Comparison of ENCODE assay signal across 25 cellular contexts in the genomic region with DNA sequence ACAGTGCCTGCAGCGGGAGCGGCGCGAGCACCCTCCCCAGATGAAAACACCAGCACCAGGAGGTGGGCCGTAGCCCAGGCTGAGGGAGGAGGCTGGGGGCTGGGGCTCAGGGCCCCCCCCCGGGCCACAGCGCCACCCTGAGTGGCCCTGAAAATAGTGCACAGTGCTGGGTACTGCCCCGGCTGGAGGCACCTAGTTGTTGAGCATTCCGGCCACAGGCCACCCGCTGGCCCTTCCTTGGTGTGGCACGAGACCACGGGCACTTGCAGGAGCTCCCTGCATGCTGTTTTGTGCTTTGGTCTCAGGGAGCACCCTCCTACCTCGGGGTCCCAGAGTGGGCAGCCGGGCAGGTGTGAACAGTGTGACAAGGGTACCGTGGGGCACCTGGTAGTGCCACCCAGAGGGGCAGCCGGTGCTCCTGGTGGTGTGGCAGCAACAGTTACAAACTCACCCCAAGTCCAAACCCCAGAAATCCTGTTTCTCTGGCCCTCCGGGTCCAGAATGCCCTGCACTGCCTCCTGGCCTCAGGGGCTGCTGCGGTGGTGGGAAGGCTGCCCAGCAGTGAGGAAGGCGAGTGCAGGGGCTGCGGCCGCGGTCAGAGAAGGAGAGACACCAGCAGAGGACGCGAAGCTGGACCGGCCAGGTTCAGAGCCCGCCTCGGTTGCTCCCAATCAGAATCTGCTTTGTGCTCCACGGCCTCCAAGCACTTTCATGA. TPM values are rescaled to one million over a fixed set of nuclear protein-coding genes. Genes with fewer than 3 reads are reported as not detected.
"Had no signal": no experiment of that assay in that cellular context is flagged by ENCODE, and none has a peak within 500 bp of the region (broad histone marks: within the 10 kb centered on the region; RNA-seq: fewer than 3 reads in every experiment).

No MANE protein-coding gene starts in this region.

- H3K9me3 ChIP-seq: esophagus muscularis mucosa, left ventricle myocardium inferior, thyroid gland, upper lobe of right lung had no signal

- ATAC-seq: activated T-cell treated with anti-CD3 and anti-CD28 coated beads, Interleukin-2, amount 50 U/mL, for 72 hours; naive thymus-derived CD8-positive, alpha-beta T cell; upper lobe of right lung had no signal

- H3K36me3 ChIP-seq: neural progenitor cell had no signal

- H2AFZ ChIP-seq: hepatocyte, neural progenitor cell had no signal

- H3K4me2 ChIP-seq: hepatocyte, neural progenitor cell had no signal

- FAIRE-seq: frontal cortex had no signal

- H3K9ac ChIP-seq: neural progenitor cell had no signal

- H3K4me3 ChIP-seq: esophagus muscularis mucosa, hepatocyte, left ventricle myocardium inferior, neural progenitor cell, thyroid gland, upper lobe of right lung had no signal

- H3K27me3 ChIP-seq: thyroid gland had no signal

- H3K79me2 ChIP-seq: hepatocyte had no signal

- H3K27ac ChIP-seq: esophagus muscularis mucosa, hepatocyte, left ventricle myocardium inferior, neural progenitor cell, thyroid gland, upper lobe of right lung had no signal

- DNase-seq: activated CD4-positive, alpha-beta memory T cell treated with anti-CD3 and anti-CD28 coated beads for 36 hours; activated CD4-positive, alpha-beta T cell treated with anti-CD3 and anti-CD28 coated beads for 48 hours; activated CD4-positive, CD25-positive, alpha-beta regulatory T cell; activated effector memory CD4-positive, alpha-beta T cell treated with anti-CD3 and anti-CD28 coated beads, Interleukin-2, amount 50 U/mL, for 16 hours; activated naive CD4-positive, alpha-beta T cell treated with anti-CD3 and anti-CD28 coated beads, Interleukin-2, amount 10 ng/mL, durations not matched to agents 7 days and 5 days; activated T-cell treated with anti-CD3 and anti-CD28 coated beads, Interleukin-2, amount 50 U/mL, for 72 hours; amygdala; dermis blood vessel endothelial cell; effector CD8-positive, alpha-beta T cell; glutamatergic neuron; immature natural killer cell; kidney glomerular epithelial cell; left ventricle myocardium inferior; retina; stimulated activated CD4-positive, alpha-beta T cell treated with anti-CD3 and anti-CD28 coated beads, Interleukin-4, amount 100 ng/mL, for 24 hours; stimulated activated naive CD4-positive, alpha-beta T cell treated with Interleukin-2 at 50 U/mL for 16 hours; T-helper 1 cell; T-helper 9 cell; thyroid gland had no signal

RNA-seq across cellular contexts. Expression of gene FSCN2, which starts 11.9 kb away (rescaled TPM):
- polyA plus RNA-seq: naive thymus-derived CD8-positive, alpha-beta T cell had no signal
